ENCODE assay signal across 13 cellular contexts in the genomic region with DNA sequence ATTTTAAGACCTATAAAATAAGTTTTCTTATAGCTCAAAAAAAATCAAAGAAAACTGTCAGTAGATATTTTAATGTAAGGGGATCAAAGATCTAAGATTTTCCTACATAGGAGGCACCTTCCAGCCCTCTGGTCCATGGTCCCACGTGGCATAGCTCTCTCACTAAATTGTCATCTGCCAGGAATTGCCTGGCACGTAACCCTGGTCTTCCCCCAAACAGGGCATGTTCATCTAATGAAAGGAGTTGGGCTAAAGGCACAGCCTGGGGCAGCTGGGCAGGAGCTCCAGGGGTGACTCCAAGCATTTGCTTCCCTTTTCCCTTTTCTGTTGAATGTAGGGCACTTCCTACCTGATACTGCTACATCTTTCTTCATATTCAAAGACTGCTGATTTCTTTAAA.
DNase-seq lines count a peak whose midpoint lies in the region; ATAC-seq and TF ChIP-seq lines count a peak whose summit lies in the region.
"Had no signal": no experiment of that assay in that cellular context is flagged by ENCODE, and none has a peak within 500 bp of the region (broad histone marks: within the 10 kb centered on the region; RNA-seq: fewer than 3 reads in every experiment).

No MANE protein-coding gene starts in this region.

- H3K4me3 ChIP-seq in PC-9, result no peak overlapping the region
- no peak overlapping the region for H3K4me3 ChIP-seq in endodermal cell (ENCODE audit: low read length)
- no peak overlapping the region for H3K4me3 ChIP-seq in right cardiac atrium (ENCODE audit: low read length)
- no peak overlapping the region for H3K4me3 ChIP-seq in subcutaneous abdominal adipose tissue (ENCODE audit: low read depth in 1 of 5, low read length in 5 of 5)
- H3K4me3 ChIP-seq: K562 had no signal

- H3F3A ChIP-seq in PC-9 (ENCODE audit: insufficient read depth, low read depth), result 0 out of 2 replicates have a peak, but pooled peaks cover 9% of the 10 kb centered on the region

- H3K27ac Mint-ChIP-seq in endodermal cell, result no peak overlapping the region
- H3K27ac Mint-ChIP-seq in activated CD8-positive, alpha-beta memory T cell treated with anti-CD3 and anti-CD28 coated beads, Interleukin-2, amount 10 ng/mL, durations not matched to agents 7 days and 5 days, result no peak overlapping the region

- no peak overlapping the region for H3K4me3 Mint-ChIP-seq in endodermal cell
- no peak overlapping the region for H3K4me3 Mint-ChIP-seq in activated CD8-positive, alpha-beta memory T cell treated with anti-CD3 and anti-CD28 coated beads, Interleukin-2, amount 10 ng/mL, durations not matched to agents 7 days and 5 days

- no peaks in the 10 kb centered on the region for H3K9me3 Mint-ChIP-seq in endodermal cell
- no peaks in the 10 kb centered on the region for H3K9me3 Mint-ChIP-seq in activated CD8-positive, alpha-beta memory T cell treated with anti-CD3 and anti-CD28 coated beads, Interleukin-2, amount 10 ng/mL, durations not matched to agents 7 days and 5 days (ENCODE audit: low read depth)

- H3K27me3 ChIP-seq in PC-9 (ENCODE audit: insufficient read depth, low read depth) (no peaks in the 10 kb centered on the region), endodermal cell (ENCODE audit: control insufficient read depth, insufficient read depth, low read length, poor library complexity, severe bottlenecking) (no peaks in the 10 kb centered on the region), right cardiac atrium (ENCODE audit: control insufficient read depth, insufficient read depth) (no peaks in the 10 kb centered on the region), subcutaneous abdominal adipose tissue (ENCODE audit: control insufficient read depth in 5 of 5, insufficient read depth in 4 of 5, low read length in 5 of 5) (no peaks in the 10 kb centered on the region)

- H3K9me3 ChIP-seq in PC-9 (ENCODE audit: insufficient read depth, low read depth), result no peaks in the 10 kb centered on the region
- H3K9me3 ChIP-seq in endodermal cell (ENCODE audit: control insufficient read depth, low read length), result no peaks in the 10 kb centered on the region
- H3K9me3 ChIP-seq in right cardiac atrium (ENCODE audit: control insufficient read depth, low read length), result no peaks in the 10 kb centered on the region
- no peaks in the 10 kb centered on the region for H3K9me3 ChIP-seq in subcutaneous abdominal adipose tissue (ENCODE audit: control insufficient read depth in 5 of 5, low read length in 5 of 5)
- H3K9me3 ChIP-seq: SK-N-SH had no signal

- TF ChIP-seq CTCF in PC-9 (conservative IDR thresholded peaks at IDR 0.05), result no peak
- TF ChIP-seq CTCF in endodermal cell (conservative IDR thresholded peaks at IDR 0.05), result no peak

- POLR2A ChIA-PET in PC-9 (lab: Charles Lee; ENCODE audit: unreplicated experiment), result interaction anchor here (0.6 kb wide), 1 partner anchor 434 kb away, joined by 3 read pairs; no protein-coding TSS in a partner anchor

- intact Hi-C loops in PC-9 (cut with micrococcal nuclease; ENCODE audit: unreplicated experiment) (no loop called here), right cardiac atrium (cut with DNase I) (no loop called here)

- CTCF ChIA-PET in PC-9 (lab: Charles Lee), result no interaction called here
- CTCF ChIA-PET in activated CD8-positive, alpha-beta memory T cell treated with anti-CD3 and anti-CD28 coated beads, Interleukin-2, amount 10 ng/mL, durations not matched to agents 7 days and 5 days (lab: Charles Lee), result interaction anchor here (0.7 kb wide), 1 partner anchor 406 kb away, joined by 5 read pairs; no protein-coding TSS in a partner anchor

- H3K79me2 ChIP-seq in PC-9 (ENCODE audit: low read depth), result no peaks in the 10 kb centered on the region

- H3K36me3 ChIP-seq in PC-9 (ENCODE audit: low read depth) (no peaks in the 10 kb centered on the region), endodermal cell (ENCODE audit: control insufficient read depth, insufficient read depth, low read length) (peaks cover 90% of the 10 kb centered on the region), subcutaneous abdominal adipose tissue (ENCODE audit: control insufficient read depth in 5 of 5, insufficient read depth in 5 of 5, low read length in 5 of 5) (peaks cover 41 to 95% (median 86%) of the 10 kb centered on the region in 5 donors)

- no peak overlapping the region for H3K27ac ChIP-seq in PC-9
- no peak overlapping the region for H3K27ac ChIP-seq in endodermal cell (ENCODE audit: low read depth, low read length)
- peak overlapping the region; percentile 27 for H3K27ac ChIP-seq in right cardiac atrium (ENCODE audit: low read length)
- peak overlapping the region; percentile 61 for H3K27ac ChIP-seq in subcutaneous abdominal adipose tissue (ENCODE audit: low read depth, low read length)

- H3K4me2 ChIP-seq in PC-9, result peak overlapping the region; percentile 43
- H3K4me2 ChIP-seq: SK-N-SH had no signal

- H2AFZ ChIP-seq in PC-9, result no peak overlapping the region

- H3K9me2 ChIP-seq in PC-9 (ENCODE audit: insufficient read depth), result no peaks in the 10 kb centered on the region
- H3K9me2 ChIP-seq: SK-N-SH had no signal

- peaks cover 89% of the 10 kb centered on the region for H3K36me3 Mint-ChIP-seq in endodermal cell (ENCODE audit: low read depth)
- H3K36me3 Mint-ChIP-seq in activated CD8-positive, alpha-beta memory T cell treated with anti-CD3 and anti-CD28 coated beads, Interleukin-2, amount 10 ng/mL, durations not matched to agents 7 days and 5 days, result no peaks in the 10 kb centered on the region

- DNase-seq in PC-9 (no peak), endodermal cell (peak; percentile 23), right cardiac atrium (no peak), NCI-H1048 (lab: John Stamatoyannopoulos, UW) (no peak)
- DNase-seq in activated CD4-positive, alpha-beta T cell treated with anti-CD3 and anti-CD28 coated beads for 1 hour, result no peak
- DNase-seq in activated CD8-positive, alpha-beta memory T cell treated with anti-CD3 and anti-CD28 coated beads, Interleukin-2, amount 10 ng/mL, durations not matched to agents 7 days and 5 days, result no peak
- DNase-seq: DND-41, NCI-H1092 treated with DMSO at 0.1 percent for 48 hours, NCI-H2081 treated with DMSO at 0.1 percent for 48 hours, SHP77 treated with DMSO at 0.1 percent for 48 hours, SK-N-SH had no signal

- no peaks in the 10 kb centered on the region for H3K27me3 Mint-ChIP-seq in endodermal cell (ENCODE audit: insufficient read depth)
- H3K27me3 Mint-ChIP-seq in activated CD8-positive, alpha-beta memory T cell treated with anti-CD3 and anti-CD28 coated beads, Interleukin-2, amount 10 ng/mL, durations not matched to agents 7 days and 5 days, result peaks cover 2% of the 10 kb centered on the region

- ATAC-seq in right cardiac atrium, result peak; percentile 13 to 24
- ATAC-seq in activated CD8-positive, alpha-beta memory T cell treated with anti-CD3 and anti-CD28 coated beads, Interleukin-2, amount 10 ng/mL, durations not matched to agents 7 days and 5 days, result no peak
- ATAC-seq: K562 had no signal

- BruUV-seq in PC-9 (replicated peaks; lab: Mats Ljungman, UMichigan), result no TSS peak

- WGBS in endodermal cell (ENCODE audit: insufficient coverage in 1 of 2, insufficient read length in 1 of 2), 2 experiments, result 94 to 100% methylated on average over 1 to 2 of the region's 2 CpGs
- WGBS in right cardiac atrium, result 45% methylated on average over 2 of the region's 2 CpGs

- no peak overlapping the region for H3K9ac ChIP-seq in endodermal cell (ENCODE audit: extremely low read depth, low read length, poor library complexity, severe bottlenecking)
- H3K9ac ChIP-seq in subcutaneous abdominal adipose tissue (ENCODE audit: low read length in 5 of 5), result no peak overlapping the region
- H3K9ac ChIP-seq: SK-N-SH had no signal

- no peaks in the 10 kb centered on the region for H4K20me1 ChIP-seq in PC-9 (ENCODE audit: insufficient read depth)

- H3K4me1 Mint-ChIP-seq in endodermal cell, result peaks cover 10% of the 10 kb centered on the region
- H3K4me1 Mint-ChIP-seq in activated CD8-positive, alpha-beta memory T cell treated with anti-CD3 and anti-CD28 coated beads, Interleukin-2, amount 10 ng/mL, durations not matched to agents 7 days and 5 days, result no peaks in the 10 kb centered on the region

- H3K4me1 ChIP-seq in PC-9 (replicated peaks; ENCODE audit: insufficient read depth), result peaks cover 22% of the 10 kb centered on the region
- H3K4me1 ChIP-seq in endodermal cell (ENCODE audit: control insufficient read depth, insufficient read depth, low read length), result no peaks in the 10 kb centered on the region
- peaks cover 2% of the 10 kb centered on the region for H3K4me1 ChIP-seq in right cardiac atrium (ENCODE audit: control insufficient read depth, insufficient read depth, low read length)
- peaks cover 0 to 33% (median 11%) of the 10 kb centered on the region in 5 donors for H3K4me1 ChIP-seq in subcutaneous abdominal adipose tissue (ENCODE audit: control insufficient read depth in 5 of 5, insufficient read depth in 5 of 5, low read length in 5 of 5)

Comparison
In these comparisons a context has a peak if more than half of its experiments do, and no peak if none do; other contexts are left out.
1. H3K27ac ChIP-seq: peak in right cardiac atrium (single experiment) and subcutaneous abdominal adipose tissue (single experiment); none in PC-9 (single experiment) and endodermal cell (single experiment).